9 cellular contexts compared by ENCODE assay signal in the genomic region with DNA sequence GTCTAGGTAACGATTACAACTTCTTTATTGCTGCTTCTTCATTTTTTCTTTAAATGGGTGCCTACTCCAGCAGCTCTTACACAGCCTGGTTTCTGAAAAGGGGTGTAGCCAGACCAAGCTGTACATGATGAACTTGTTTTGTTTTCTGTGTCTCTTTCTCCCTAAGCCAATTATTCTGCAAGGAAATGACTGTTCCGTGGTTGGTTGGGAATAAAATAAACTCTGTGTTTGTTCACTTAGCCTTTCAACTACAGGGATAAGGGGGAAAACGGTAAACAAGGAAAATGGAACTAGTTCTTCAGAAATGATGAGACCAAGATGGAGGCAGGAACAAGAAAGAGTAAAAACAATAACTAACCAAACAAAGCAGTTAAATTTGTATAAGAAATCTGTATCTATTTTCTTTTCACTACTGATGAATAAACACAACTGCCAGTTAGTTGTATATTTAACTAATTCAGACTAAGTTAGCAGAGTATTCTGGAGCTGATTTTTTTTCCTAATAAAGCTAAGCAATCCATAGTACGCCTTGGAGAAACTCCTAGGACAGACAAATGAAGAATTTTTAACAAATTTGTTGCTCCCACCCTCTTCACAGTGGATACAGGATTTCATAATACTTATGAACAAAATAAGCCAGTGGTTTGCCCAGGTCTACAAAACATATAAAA. TPM values are rescaled to one million over a fixed set of nuclear protein-coding genes. Genes with fewer than 3 reads are reported as not detected.
DNase-seq lines count a peak whose midpoint lies in the region; ATAC-seq and TF ChIP-seq lines count a peak whose summit lies in the region.
"Had no signal": no experiment of that assay in that cellular context is flagged by ENCODE, and none has a peak within 500 bp of the region (broad histone marks: within the 10 kb centered on the region; RNA-seq: fewer than 3 reads in every experiment).

Gene ABCA6, minus strand, starts transcription at position 94 of the 671 bp plus-strand sequence. CDS start 1,192 bp downstream, outside the sequence.

- peak; percentile 46; the same call in 1 of the 2 replicates for ATAC-seq in PC-3
- ATAC-seq in esophagus mucosa = peak; percentile 31

- no peak within 1 kb of the TSS for H3K9ac ChIP-seq in PC-3 (ENCODE audit: low read length)

- no peak for DNase-seq in PC-3
- DNase-seq in mucosa of gallbladder (ENCODE audit: low spot score) = no peak
- no peak for DNase-seq in transverse colon
- no peak for DNase-seq in stimulated activated CD4-positive, alpha-beta T cell treated with anti-CD3 and anti-CD28 coated beads, Interleukin-12 subunit alpha, Interleukin-12 subunit beta, amount 100 ng/mL, for 4 hours
- DNase-seq in amygdala (lab: John Stamatoyannopoulos, UW) = no peak
- no peak for DNase-seq in effector CD8-positive, alpha-beta T cell (lab: John Stamatoyannopoulos, UW)
- DNase-seq: activated CD4-positive, CD25-positive, alpha-beta regulatory T cell; NCI-H2081 had no signal

- no peak within 1 kb of the TSS for H3K27ac ChIP-seq in PC-3 (ENCODE audit: low read length)
- peak within 1 kb of the TSS; percentile 11 to 45 (median 33) for H3K27ac ChIP-seq in transverse colon

- H3K27me3 ChIP-seq in PC-3 (ENCODE audit: low read length) (peaks cover 34% of the 10 kb centered on the region), transverse colon (no peaks in the 10 kb centered on the region)

- in situ Hi-C loops in transverse colon (cut with MboI; ENCODE audit: low pct_ligation_motif_present in 1 of 4, low pct_unique_long_range_greater_than_20kb in 1 of 4, low sequenced_read_pairs in 3 of 4) = no loop called here

- H4K20me1 ChIP-seq in PC-3 (ENCODE audit: low read length) = no peaks in the 10 kb centered on the region

- no TSS peak for BruUV-seq in PC-3 (replicated peaks; lab: Mats Ljungman, UMichigan)

- POLR2A ChIA-PET in PC-3 (lab: Charles Lee; ENCODE audit: unreplicated experiment) = no interaction called here

- H3K4me3 ChIP-seq in PC-3 (ENCODE audit: low read length) = no peak within 1 kb of the TSS
- H3K4me3 ChIP-seq in transverse colon = peak within 1 kb of the TSS in 2 of 4 donors; percentile 15 to 27

- H3K36me3 ChIP-seq in PC-3 (ENCODE audit: low read depth, low read length) (no peaks in the 10 kb centered on the region), transverse colon (no peaks in the 10 kb centered on the region)

- no peaks in the 10 kb centered on the region for H3F3A ChIP-seq in PC-3 (ENCODE audit: low read length, unreplicated experiment)

- H2AFZ ChIP-seq in PC-3 (ENCODE audit: low read length) = peak within 1 kb of the TSS; percentile 8; the same call in 1 of the 2 replicates

- H3K79me2 ChIP-seq in PC-3 (ENCODE audit: low read length) = no peaks in the 10 kb centered on the region

- 35% methylated on average over 4 of the region's 4 CpGs for WGBS in transverse colon (ENCODE audit: low coverage in 1 of 2), 2 donors

- no peaks in the 10 kb centered on the region for H3K4me1 ChIP-seq in PC-3 (ENCODE audit: insufficient read depth, low read length)
- peaks cover 0 to 4% (median 0%) of the 10 kb centered on the region in 4 donors for H3K4me1 ChIP-seq in transverse colon

- no peak for TF ChIP-seq CTCF in PC-3 (conservative IDR thresholded peaks at IDR 0.05; ENCODE audit: low read depth, low read length)
- TF ChIP-seq CTCF in transverse colon (IDR thresholded peaks at IDR 0.05) = no peak

- TF ChIP-seq POLR2A in transverse colon (IDR thresholded peaks at IDR 0.05) = no peak

- CTCF ChIA-PET in PC-3 (lab: Charles Lee) = no interaction called here

- H3K9me3 ChIP-seq in PC-3 (ENCODE audit: low read length) (no peaks in the 10 kb centered on the region), transverse colon (no peaks in the 10 kb centered on the region)

- TF ChIP-seq EP300 in transverse colon (IDR thresholded peaks at IDR 0.05; ENCODE audit: low read depth) = no peak

- no peak within 1 kb of the TSS for H3K4me2 ChIP-seq in PC-3 (ENCODE audit: low read length)

- 0 out of 2 replicates have a peak, but pooled peaks cover 3% of the 10 kb centered on the region for H3K9me2 ChIP-seq in PC-3 (replicated peaks; ENCODE audit: low read length)

- intact Hi-C loops in PC-3 (cut with micrococcal nuclease) = no loop called here
- intact Hi-C loops in transverse colon (cut with DNase I; ENCODE audit: low total_unique reads) = no loop called here

RNA-seq across cellular contexts. Expression of gene ABCA6, which starts in this region (rescaled TPM):
- total RNA-seq in PC-3 (2014; rRNA removed) = not detected in 2 replicates
- total RNA-seq in esophagus mucosa = 2.4 TPM
- total RNA-seq in mucosa of gallbladder = 15.6 TPM
- 10 to 100 TPM; 13.5 to 51.6 (median 27.0) TPM for total RNA-seq in transverse colon

Comparison
In these comparisons a context has a peak if more than half of its experiments do, and no peak if none do; other contexts are left out.
1. Peak in ATAC-seq in PC-3; RNA of the gene not detected or under 1 TPM.